ENCODE assay signal across 9 cellular contexts in genomic region chr1:32334864-32335618, GRCh38. TPM values are rescaled to one million over a fixed set of nuclear protein-coding genes. Genes with fewer than 3 reads are reported as not detected.
DNase-seq lines count a peak whose midpoint lies in the region; ATAC-seq, FAIRE-seq and TF ChIP-seq lines count a peak whose summit lies in the region.
"Had no signal": no experiment of that assay in that cellular context is flagged by ENCODE, and none has a peak within 500 bp of the region (broad histone marks: within the 10 kb centered on the region; RNA-seq: fewer than 3 reads in every experiment).

No MANE protein-coding gene starts in this region.

- H3K27ac ChIP-seq in layer of hippocampus (ENCODE audit: low read depth, low read length) = peak overlapping the region; percentile 98

- no peak for ATAC-seq in GM21786 (IDR thresholded peaks at IDR 0.05; ENCODE audit: unreplicated experiment)

- H3K27me3 ChIP-seq in bronchial epithelial cell (ENCODE audit: control insufficient read depth, insufficient read depth, low read length) (no peaks in the 10 kb centered on the region), layer of hippocampus (ENCODE audit: control insufficient read depth, insufficient read depth, low read length) (no peaks in the 10 kb centered on the region)

- H3K36me3 ChIP-seq in bronchial epithelial cell (ENCODE audit: control insufficient read depth, insufficient read depth, low read length) = peaks cover 4% of the 10 kb centered on the region

- FAIRE-seq in bronchial epithelial cell (lab: Jason Lieb, UNC) = no peak
- FAIRE-seq: A204.1 had no signal

- DNase-seq in DMS 273 (lab: John Stamatoyannopoulos, UW; ENCODE audit: unreplicated experiment) = peak; percentile 84
- DNase-seq in DMS 273 treated with DMSO at 0.1 percent for 48 hours (lab: John Stamatoyannopoulos, UW) = no peak
- peak; percentile 43 for DNase-seq in HuH-7.5 (ENCODE audit: low spot score)
- DNase-seq in UCSD-AML1 (lab: John Stamatoyannopoulos, UW; ENCODE audit: unreplicated experiment) = peak; percentile 71
- no peak for DNase-seq in bronchial epithelial cell (ENCODE audit: low read depth)
- DNase-seq in stimulated activated CD4-positive, alpha-beta T cell treated with anti-CD3 and anti-CD28 coated beads, Interleukin-2, amount 100 ng/mL, for 48 hours = peak; percentile 44 to 56

- H3K4me3 ChIP-seq in bronchial epithelial cell (ENCODE audit: low read depth, low read length) = peak overlapping the region; percentile 56

- TF ChIP-seq CTCF in bronchial epithelial cell (IDR thresholded peaks at IDR 0.05; ENCODE audit: insufficient read depth, low read length, severe bottlenecking) = peak; percentile 76

RNA-seq across cellular contexts. Expression of gene MARCKSL1, which starts 1.0 kb away (rescaled TPM):
- total RNA-seq in bronchial epithelial cell = 3.2 and 4.2 TPM in 2 replicates

RNA-seq across cellular contexts. Expression of gene FAM229A, which starts 27.2 kb away (rescaled TPM):
- 0.26 and 0.64 TPM in 2 replicates for total RNA-seq in bronchial epithelial cell

RNA-seq across cellular contexts. Expression of gene TSSK3, which starts 27.3 kb away (rescaled TPM):
- 0.26 and 0.64 TPM in 2 replicates for total RNA-seq in bronchial epithelial cell

RNA-seq across cellular contexts. Expression of gene HDAC1, which starts 43.2 kb away (rescaled TPM):
- total RNA-seq in bronchial epithelial cell = 83.7 and 95.8 TPM in 2 replicates

RNA-seq across cellular contexts. Expression of gene BSDC1, which starts 59.2 kb away (rescaled TPM):
- 35.5 and 45.6 TPM in 2 replicates for total RNA-seq in bronchial epithelial cell

Comparison
In these comparisons a context has a peak if more than half of its experiments do, and no peak if none do; other contexts are left out.
1. DNase-seq: peak in DMS 273 (single experiment), HuH-7.5 (single experiment), UCSD-AML1 (single experiment) and stimulated activated CD4-positive, alpha-beta T cell treated with anti-CD3 and anti-CD28 coated beads, Interleukin-2, amount 100 ng/mL, for 48 hours (2 of 2); none in DMS 273 treated with DMSO at 0.1 percent for 48 hours (single experiment) and bronchial epithelial cell (single experiment).